Comparison of ENCODE assay signal across 17 cellular contexts in the genomic region with DNA sequence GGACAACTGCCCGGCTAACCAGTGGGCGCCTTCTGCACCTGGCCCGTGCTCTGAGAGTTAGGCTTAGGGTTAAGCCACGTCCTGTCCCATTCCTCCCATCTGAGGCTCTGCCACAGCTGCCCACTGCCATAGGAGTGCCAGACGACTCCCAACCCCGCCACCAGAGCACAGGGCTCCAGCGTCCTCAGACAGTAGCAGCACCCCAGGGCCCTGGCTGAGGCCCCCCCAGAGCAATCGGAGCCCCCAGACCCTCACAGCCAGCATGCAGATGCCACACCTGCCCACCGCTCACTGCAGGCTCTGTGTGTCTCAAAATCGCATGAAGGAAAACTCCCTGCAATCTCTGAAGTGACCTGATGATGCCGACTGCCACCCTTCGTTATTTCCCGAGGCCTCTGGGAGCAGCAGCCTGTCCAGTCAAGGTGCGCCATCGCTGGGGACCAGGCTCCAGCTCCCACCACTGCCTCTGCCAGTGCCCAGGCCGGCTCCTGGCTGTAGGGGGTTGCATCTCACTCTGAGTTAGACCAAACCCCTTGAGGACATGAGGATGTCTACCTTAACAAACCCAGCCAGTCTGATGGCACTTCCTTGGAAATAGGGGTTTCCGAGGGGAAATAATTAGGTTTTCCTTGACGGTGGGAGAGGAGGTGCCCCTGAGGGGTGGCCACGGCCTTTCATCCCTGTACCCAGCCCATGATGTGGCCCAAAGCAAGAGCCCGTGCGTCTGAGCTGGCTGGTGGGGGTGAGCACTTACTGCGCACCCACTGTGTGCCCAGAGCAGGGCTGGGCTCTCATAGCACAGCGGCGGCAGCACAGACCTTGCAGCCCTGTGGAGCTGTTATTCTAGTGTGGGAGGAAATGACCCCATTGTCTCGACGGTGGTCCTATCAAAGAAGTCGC. TPM values are rescaled to one million over a fixed set of nuclear protein-coding genes. Genes with fewer than 3 reads are reported as not detected.
DNase-seq lines count a peak whose midpoint lies in the region; ATAC-seq, FAIRE-seq and TF ChIP-seq lines count a peak whose summit lies in the region.
"Had no signal": no experiment of that assay in that cellular context is flagged by ENCODE, and none has a peak within 500 bp of the region (broad histone marks: within the 10 kb centered on the region; RNA-seq: fewer than 3 reads in every experiment).

No MANE protein-coding gene starts in this region.

- peaks cover 20% of the 10 kb centered on the region for H3K27me3 Mint-ChIP-seq in chondrocyte (ENCODE audit: low read depth)
- H3K27me3 Mint-ChIP-seq: activated CD4-positive, alpha-beta memory T cell treated with anti-CD3 and anti-CD28 coated beads, Interleukin-2, amount 10 ng/mL, durations not matched to agents 7 days and 5 days had no signal

- H3K79me2 ChIP-seq in HepG2 (ENCODE audit: insufficient read depth, low read length), result no peaks in the 10 kb centered on the region

- CTCF ChIA-PET in HepG2 (lab: Yijun Ruan, JAX; ENCODE audit: low intra/inter-chr PET ratio, low total read pairs), result no interaction called here

- H3K4me3 ChIP-seq in HepG2 (replicated peaks in 1 of 3; ENCODE audit: insufficient read depth in 1 of 3, low read depth in 2 of 3, low read length in 3 of 3) (no peak overlapping the region), right lobe of liver (no peak overlapping the region), upper lobe of right lung (no peak overlapping the region)
- H3K4me3 ChIP-seq: gastrocnemius medialis, left ventricle myocardium inferior, tibial nerve had no signal

- 36% methylated on average over 5 of the region's 27 CpGs for WGBS in HepG2 (ENCODE audit: low lambda C conversion rate)
- 81% methylated on average over 9 of the region's 27 CpGs for WGBS in right lobe of liver (ENCODE audit: insufficient coverage, low coverage, low lambda C conversion rate, missing lambda C conversion rate)

- no peak overlapping the region for H2AFZ ChIP-seq in HepG2 (ENCODE audit: low read length)

- H3K4me1 Mint-ChIP-seq in chondrocyte (ENCODE audit: low read depth), result no peaks in the 10 kb centered on the region
- H3K4me1 Mint-ChIP-seq: activated CD4-positive, alpha-beta memory T cell treated with anti-CD3 and anti-CD28 coated beads, Interleukin-2, amount 10 ng/mL, durations not matched to agents 7 days and 5 days; stimulated activated memory B cell treated with anti-CD40 and anti-IgM and Interleukin-4, amounts not matched to agents 10 μg/mL and 1 μg/mL and 100 μg/mL, for 72 hours had no signal

- H3K36me3 ChIP-seq in HepG2 (replicated peaks in 1 of 2; ENCODE audit: control insufficient read depth in 1 of 2, insufficient read depth in 2 of 2, low read length in 2 of 2), result no peaks in the 10 kb centered on the region
- H3K36me3 ChIP-seq in right lobe of liver, result no peaks in the 10 kb centered on the region
- H3K36me3 ChIP-seq in upper lobe of right lung, result no peaks in the 10 kb centered on the region
- H3K36me3 ChIP-seq: gastrocnemius medialis, left ventricle myocardium inferior had no signal

- TF ChIP-seq POLR2A in HepG2 (IDR thresholded peaks at IDR 0.05; ENCODE audit: insufficient read depth in 1 of 2, low read depth in 2 of 2, low read length in 2 of 2) (no peak), right lobe of liver (IDR thresholded peaks at IDR 0.05) (no peak)

- H3K9ac ChIP-seq in HepG2 (ENCODE audit: insufficient read depth, low read depth, low read length), result no peak overlapping the region

- H3K9me3 Mint-ChIP-seq in chondrocyte (ENCODE audit: low read depth), result no peaks in the 10 kb centered on the region
- H3K9me3 Mint-ChIP-seq: activated CD4-positive, alpha-beta memory T cell treated with anti-CD3 and anti-CD28 coated beads, Interleukin-2, amount 10 ng/mL, durations not matched to agents 7 days and 5 days; CD8-positive, alpha-beta T cell had no signal

- TF ChIP-seq CTCF in HepG2 (CRISPR knock-in tag; IDR thresholded peaks at IDR 0.05) (0 out of 2 replicates have a peak, but pooled peaks have one; percentile 11), right lobe of liver (IDR thresholded peaks at IDR 0.05) (no peak), chondrocyte (IDR thresholded peaks at IDR 0.05) (no peak), upper lobe of right lung (IDR thresholded peaks at IDR 0.05) (no peak)

- DNase-seq in HepG2 (ENCODE audit: low spot score), result no peak
- DNase-seq in right lobe of liver, result no peak
- peak; percentile 85 for DNase-seq in chondrocyte (ENCODE audit: low spot score)
- peak; percentile 83 for DNase-seq in mesenteric fat pad (ENCODE audit: low spot score)
- DNase-seq in upper lobe of right lung, result peak; percentile 53
- DNase-seq in HUDEP-2 (lab: John Stamatoyannopoulos, UW; ENCODE audit: unreplicated experiment in 76 of 76), result no peak
- DNase-seq in activated CD4-positive, alpha-beta T cell treated with anti-CD3 and anti-CD28 coated beads, Interleukin-2, amount 50 U/mL, for 48 hours, result no peak
- DNase-seq: activated CD4-positive, alpha-beta memory T cell treated with anti-CD3 and anti-CD28 coated beads, Interleukin-2, amount 10 ng/mL, durations not matched to agents 7 days and 5 days; DMS79 treated with DMSO at 0.1 percent for 48 hours; gastrocnemius medialis; left ventricle myocardium inferior; NCI-H526 had no signal

- POLR2A ChIA-PET in HepG2 (lab: Yijun Ruan, JAX), result no interaction called here

- in situ Hi-C loops in HepG2 (cut with HindIII; ENCODE audit: extremely low pct_ligation_motif_present, low pct_unique_long_range_greater_than_20kb), result loop anchor here (5.0 kb wide), 1 partner anchor 78 kb away; a partner anchor contains a TSS

- no peak for TF ChIP-seq EP300 in HepG2 (IDR thresholded peaks at IDR 0.05; ENCODE audit: low read depth in 2 of 2, low read length in 2 of 2)
- no peak for TF ChIP-seq EP300 in HepG2 (CRISPR knock-in tag; IDR thresholded peaks at IDR 0.05; ENCODE audit: borderline replicate concordance)

- H3K4me1 ChIP-seq in HepG2 (ENCODE audit: insufficient read depth, low read length) (no peaks in the 10 kb centered on the region), right lobe of liver (peaks cover 0 to 5% (median 0%) of the 10 kb centered on the region in 4 donors), upper lobe of right lung (no peaks in the 10 kb centered on the region)
- H3K4me1 ChIP-seq: gastrocnemius medialis had no signal

- FAIRE-seq in HepG2 (lab: Jason Lieb, UNC), result no peak

- H3K4me2 ChIP-seq in HepG2 (ENCODE audit: low read depth, low read length), result no peak overlapping the region

- TF ChIP-seq RAD21 in HepG2 (CRISPR knock-in tag; IDR thresholded peaks at IDR 0.05), result no peak

- H3K27ac ChIP-seq in HepG2 (ENCODE audit: extremely low read length, insufficient read depth, low read length) (no peak overlapping the region), right lobe of liver (no peak overlapping the region), upper lobe of right lung (no peak overlapping the region)
- H3K27ac ChIP-seq: gastrocnemius medialis, left ventricle myocardium inferior had no signal

- H4K20me1 ChIP-seq in HepG2 (ENCODE audit: insufficient read depth, low read length), result no peaks in the 10 kb centered on the region

- H3K9me3 ChIP-seq in HepG2 (ENCODE audit: low read length), result no peaks in the 10 kb centered on the region
- H3K9me3 ChIP-seq in right lobe of liver, result no peaks in the 10 kb centered on the region
- no peaks in the 10 kb centered on the region for H3K9me3 ChIP-seq in upper lobe of right lung
- H3K9me3 ChIP-seq: gastrocnemius medialis, left ventricle myocardium inferior, tibial nerve had no signal

- no peak overlapping the region for H3K4me3 Mint-ChIP-seq in chondrocyte (ENCODE audit: unreplicated experiment)
- H3K4me3 Mint-ChIP-seq: activated CD4-positive, alpha-beta memory T cell treated with anti-CD3 and anti-CD28 coated beads, Interleukin-2, amount 10 ng/mL, durations not matched to agents 7 days and 5 days; CD8-positive, alpha-beta T cell; stimulated activated memory B cell treated with anti-CD40 and anti-IgM and Interleukin-4, amounts not matched to agents 10 μg/mL and 1 μg/mL and 100 μg/mL, for 72 hours had no signal

- H3K27me3 ChIP-seq in HepG2 (ENCODE audit: control insufficient read depth in 1 of 2, insufficient read depth in 2 of 2, low read length in 2 of 2) (peaks cover 10 to 71% of the 10 kb centered on the region in 2 experiments), right lobe of liver (no peaks in the 10 kb centered on the region), upper lobe of right lung (peaks cover 14% of the 10 kb centered on the region)

- no peak; the same call in 2 of the 3 replicates for ATAC-seq in HepG2
- ATAC-seq in right lobe of liver, result no peak
- no peak for ATAC-seq in upper lobe of right lung
- ATAC-seq in HG02798 (IDR thresholded peaks at IDR 0.05; ENCODE audit: poor library complexity, unreplicated experiment), result no peak
- ATAC-seq: CD8-positive, alpha-beta T cell; gastrocnemius medialis; sciatic nerve had no signal

- H3K27ac Mint-ChIP-seq in chondrocyte (ENCODE audit: unreplicated experiment), result no peak overlapping the region
- H3K27ac Mint-ChIP-seq: activated CD4-positive, alpha-beta memory T cell treated with anti-CD3 and anti-CD28 coated beads, Interleukin-2, amount 10 ng/mL, durations not matched to agents 7 days and 5 days; CD8-positive, alpha-beta T cell; stimulated activated memory B cell treated with anti-CD40 and anti-IgM and Interleukin-4, amounts not matched to agents 10 μg/mL and 1 μg/mL and 100 μg/mL, for 72 hours had no signal

- no peaks in the 10 kb centered on the region for H3K36me3 Mint-ChIP-seq in chondrocyte (ENCODE audit: low read depth)
- H3K36me3 Mint-ChIP-seq: CD8-positive, alpha-beta T cell; stimulated activated memory B cell treated with anti-CD40 and anti-IgM and Interleukin-4, amounts not matched to agents 10 μg/mL and 1 μg/mL and 100 μg/mL, for 72 hours had no signal

- intact Hi-C loops in HepG2 (cut with micrococcal nuclease; ENCODE audit: unreplicated experiment), result loop anchor here (10.0 kb wide), 2 partner anchors 75 to 195 kb away; a partner anchor contains a TSS
- intact Hi-C loops in right lobe of liver (cut with DNase I), result loop anchor here (5.0 to 10.0 kb wide), 4 partner anchors 83 to 345 kb away; no protein-coding TSS in a partner anchor
- intact Hi-C loops in upper lobe of right lung (cut with DNase I), result no loop called here

- BruUV-seq in HepG2 (replicated peaks; lab: Mats Ljungman, UMichigan), result no TSS peak

RNA-seq across cellular contexts. Expression of a gene that starts 58.0 kb away (rescaled TPM):
- 21.3 and 28.2 TPM in 2 replicates for total RNA-seq in HepG2 (2016; rRNA removed; fragmentation: Illumina TruSeq; extraction: Trizol)
- total RNA-seq in HepG2 (2016; cell fraction: cytosol; rRNA removed; fragmentation: Illumina TruSeq; extraction: Trizol; ENCODE audit: low read depth), result 51.1 and 56.5 TPM in 2 replicates
- total RNA-seq in HepG2 (2016; cell fraction: insoluble cytoplasmic fraction; rRNA removed; fragmentation: Illumina TruSeq; extraction: Trizol), result 20.7 and 27.0 TPM in 2 replicates
- total RNA-seq in HepG2 (2016; cell fraction: membrane; rRNA removed; fragmentation: Illumina TruSeq; extraction: Trizol), result 71.6 and 78.1 TPM in 2 replicates
- total RNA-seq in HepG2 (2016; cell fraction: nucleus; rRNA removed; fragmentation: Illumina TruSeq; extraction: Trizol), result 19.2 and 22.9 TPM in 2 replicates
- 25.9 and 28.3 TPM in 2 replicates for polyA plus RNA-seq in HepG2 (2011; rRNA removed)
- 21.0 and 26.9 TPM in 2 replicates for polyA plus RNA-seq in HepG2 (2011; cell fraction: cytosol; rRNA removed)
- 10.8 and 12.4 TPM in 2 replicates for polyA plus RNA-seq in HepG2 (2011; cell fraction: nucleus; rRNA removed)
- 21.3 and 23.0 TPM in 2 replicates for polyA plus RNA-seq in HepG2 (2012)
- 78.2 and 88.6 TPM in 2 replicates for polyA plus RNA-seq in HepG2 (2016; cell fraction: cytosol; fragmentation: Illumina TruSeq; extraction: Trizol; ENCODE audit: low read depth)
- polyA plus RNA-seq in HepG2 (2016; cell fraction: insoluble cytoplasmic fraction; fragmentation: Illumina TruSeq; extraction: Trizol; ENCODE audit: low read depth), result 31.6 and 34.3 TPM in 2 replicates
- polyA plus RNA-seq in HepG2 (2016; cell fraction: membrane; fragmentation: Illumina TruSeq; extraction: Trizol; ENCODE audit: low read depth), result 86.4 and 87.9 TPM in 2 replicates
- 38.8 and 41.1 TPM in 2 replicates for polyA plus RNA-seq in HepG2 (2016; cell fraction: nucleus; fragmentation: Illumina TruSeq; extraction: Trizol; ENCODE audit: insufficient read depth, low read depth)
- polyA minus RNA-seq in HepG2 (2011; rRNA and poly(A)+ RNA removed; ENCODE audit: low replicate concordance), result 12.5 and 16.7 TPM in 2 replicates
- polyA minus RNA-seq in HepG2 (2011; cell fraction: cytosol; rRNA and poly(A)+ RNA removed), result 12.9 and 13.1 TPM in 2 replicates
- polyA minus RNA-seq in HepG2 (2011; cell fraction: nucleus; rRNA and poly(A)+ RNA removed), result 18.3 and 20.1 TPM in 2 replicates
- total RNA-seq in right lobe of liver, result 100 to 1,000 TPM in 1 of 6 experiments, 10 to 100 TPM in 5; 66.7 to 119 (median 89.9) TPM
- total RNA-seq in chondrocyte, result 43.4 to 49.6 TPM (median 44.9 TPM) in 3 replicates
- 135 TPM for total RNA-seq in mesenteric fat pad
- 109 TPM for total RNA-seq in upper lobe of right lung

Comparison
In these comparisons a context has a peak if more than half of its experiments do, and no peak if none do; other contexts are left out.
1. DNase-seq: peak in chondrocyte (single experiment), mesenteric fat pad (single experiment) and upper lobe of right lung (single experiment); none in HepG2 (single experiment), right lobe of liver (0 of 3), HUDEP-2 (0 of 76) and activated CD4-positive, alpha-beta T cell treated with anti-CD3 and anti-CD28 coated beads, Interleukin-2, amount 50 U/mL, for 48 hours (0 of 2).